In genomic region chr16:67190448-67191399, GRCh38 we compare ENCODE assay signal across 13 cellular contexts. TPM values are rescaled to one million over a fixed set of nuclear protein-coding genes. Genes with fewer than 3 reads are reported as not detected.
DNase-seq lines count a peak whose midpoint lies in the region; ATAC-seq and TF ChIP-seq lines count a peak whose summit lies in the region.
"Had no signal": no experiment of that assay in that cellular context is flagged by ENCODE, and none has a peak within 500 bp of the region (broad histone marks: within the 10 kb centered on the region; RNA-seq: fewer than 3 reads in every experiment).

No MANE protein-coding gene starts in this region.

- H3K27me3 Mint-ChIP-seq in stimulated activated naive CD8-positive, alpha-beta T cell treated with anti-CD3 and anti-CD28 coated beads, Interleukin-15, amount 100 ng/mL, for 72 hours, result peaks cover 15% of the 10 kb centered on the region

- TF ChIP-seq CTCF in heart left ventricle (IDR thresholded peaks at IDR 0.05) (no peak), PC-9 (conservative IDR thresholded peaks at IDR 0.05) (no peak)

- TF ChIP-seq POLR2A in heart left ventricle (IDR thresholded peaks at IDR 0.05) (no peak), erythroblast (IDR thresholded peaks at IDR 0.05; ENCODE audit: low read length) (peak; percentile 52)

- H3K27ac ChIP-seq in heart left ventricle (peak overlapping the region in 10 of 12 donors; percentile 4 to 80 (median 49)), PC-9 (no peak overlapping the region)

- BruUV-seq in PC-9 (replicated peaks; lab: Mats Ljungman, UMichigan), result no TSS peak

- peak overlapping the region; percentile 83 to 91 for H3K4me3 Mint-ChIP-seq in stimulated activated naive CD8-positive, alpha-beta T cell treated with anti-CD3 and anti-CD28 coated beads, Interleukin-15, amount 100 ng/mL, for 72 hours

- H3K9me3 ChIP-seq in heart left ventricle (no peaks in the 10 kb centered on the region), PC-9 (ENCODE audit: insufficient read depth, low read depth) (no peaks in the 10 kb centered on the region)

- peaks cover 43% of the 10 kb centered on the region for H3K4me1 Mint-ChIP-seq in stimulated activated naive CD8-positive, alpha-beta T cell treated with anti-CD3 and anti-CD28 coated beads, Interleukin-15, amount 100 ng/mL, for 72 hours

- ATAC-seq in heart left ventricle (no peak), Right ventricle myocardium superior (ENCODE audit: poor library complexity) (no peak), GM19455 (IDR thresholded peaks at IDR 0.05; ENCODE audit: unreplicated experiment) (no peak), GM21367 (IDR thresholded peaks at IDR 0.05; ENCODE audit: unreplicated experiment) (no peak)
- ATAC-seq in stimulated activated naive CD8-positive, alpha-beta T cell treated with anti-CD3 and anti-CD28 coated beads, Interleukin-15, amount 100 ng/mL, for 72 hours, result no peak

- CTCF ChIA-PET in PC-9 (lab: Charles Lee), result no interaction called here

- H3K4me3 ChIP-seq in heart left ventricle, result peak overlapping the region in 8 of 12 donors; percentile 28 to 44 (median 38)
- 0 out of 2 replicates have a peak overlapping the region, but pooled peaks have one; percentile 92 for H3K4me3 ChIP-seq in PC-9

- H3K79me2 ChIP-seq in PC-9 (ENCODE audit: low read depth), result peaks cover 36% of the 10 kb centered on the region

- H3K27ac Mint-ChIP-seq in stimulated activated naive CD8-positive, alpha-beta T cell treated with anti-CD3 and anti-CD28 coated beads, Interleukin-15, amount 100 ng/mL, for 72 hours, result no peak overlapping the region

- DNase-seq in heart left ventricle (no peak), Right ventricle myocardium superior (no peak), PC-9 (no peak), erythroblast (lab: John Stamatoyannopoulos, UW) (peak; percentile 76), NCI-H748 treated with DMSO at 0.1 percent for 48 hours (lab: John Stamatoyannopoulos, UW) (no peak)
- DNase-seq in stimulated activated naive CD8-positive, alpha-beta T cell treated with anti-CD3 and anti-CD28 coated beads, Interleukin-15, amount 100 ng/mL, for 72 hours, result no peak
- DNase-seq: kidney; NCI-H1048; NCI-H510A; nucleus accumbens; stimulated activated CD4-positive, alpha-beta T cell treated with anti-CD3 and anti-CD28 coated beads, Interleukin-1b, Interleukin-23, amount 100 ng/mL, for 48 hours had no signal

- peak overlapping the region; percentile 96; the same call in 1 of the 2 replicates for H3K4me2 ChIP-seq in PC-9

- POLR2A ChIA-PET in PC-9 (lab: Charles Lee; ENCODE audit: unreplicated experiment), result no interaction called here

- H3K27me3 ChIP-seq in heart left ventricle (no peaks in the 10 kb centered on the region), PC-9 (ENCODE audit: insufficient read depth, low read depth) (no peaks in the 10 kb centered on the region)

- H2AFZ ChIP-seq in PC-9, result no peak overlapping the region

- peaks cover 0 to 28% (median 20%) of the 10 kb centered on the region in 9 donors for H3K36me3 ChIP-seq in heart left ventricle
- peaks cover 15% of the 10 kb centered on the region; the same call in 1 of the 2 replicates for H3K36me3 ChIP-seq in PC-9 (ENCODE audit: low read depth)

- H3K9me3 Mint-ChIP-seq in stimulated activated naive CD8-positive, alpha-beta T cell treated with anti-CD3 and anti-CD28 coated beads, Interleukin-15, amount 100 ng/mL, for 72 hours, result no peaks in the 10 kb centered on the region

- WGBS in heart left ventricle, 4 donors, result 67 to 76% (median 70%) methylated on average over 13 of the region's 13 CpGs

- intact Hi-C loops in heart left ventricle (cut with DNase I) (loop anchor here in 5 of 10 donors (5.0 kb wide), 2 partner anchors 37 to 57 kb away; partner anchors contain the start of genes TMEM208 (in 4 of the 5), FHOD1 (in 1 of the 5) and SLC9A5 (in 1 of the 5)), Right ventricle myocardium superior (cut with DNase I) (loop anchor here (2.0 kb wide), 1 partner anchor 34 kb away; no protein-coding TSS in a partner anchor), PC-9 (cut with micrococcal nuclease; ENCODE audit: unreplicated experiment) (loop anchor here (10.0 kb wide), 2 partner anchors 204 to 274 kb away; partner anchors contain the start of gene TPPP3)

- no peaks in the 10 kb centered on the region for H3K9me2 ChIP-seq in PC-9 (ENCODE audit: insufficient read depth)

- H3K4me1 ChIP-seq in heart left ventricle (peaks cover 2 to 41% (median 32%) of the 10 kb centered on the region in 12 donors), PC-9 (replicated peaks; ENCODE audit: insufficient read depth) (peaks cover 33% of the 10 kb centered on the region)

- peaks cover 29% of the 10 kb centered on the region for H3F3A ChIP-seq in PC-9 (ENCODE audit: insufficient read depth, low read depth)

- H4K20me1 ChIP-seq in PC-9 (ENCODE audit: insufficient read depth), result peaks cover 9% of the 10 kb centered on the region

RNA-seq across cellular contexts. Expression of gene EXOC3L1, which starts 0.8 kb away (rescaled TPM):
- total RNA-seq in heart left ventricle, result 1 to 10 TPM; 1.9 to 9.1 (median 2.8) TPM
- polyA plus RNA-seq in heart left ventricle, result 1 to 10 TPM; 3.4 to 7.0 TPM
- 2.3 TPM for total RNA-seq in Right ventricle myocardium superior
- 0.35 TPM in 1 of 2 replicates, not detected in the other for total RNA-seq in PC-9 (2021)

RNA-seq across cellular contexts. Expression of gene E2F4, which starts 1.2 kb away (rescaled TPM):
- total RNA-seq in heart left ventricle, result 10 to 100 TPM; 25.2 to 71.3 (median 33.7) TPM
- polyA plus RNA-seq in heart left ventricle, result 10 to 100 TPM; 29.3 to 41.4 TPM
- 34.8 TPM for total RNA-seq in Right ventricle myocardium superior
- total RNA-seq in PC-9 (2021), result 78.4 and 82.5 TPM in 2 replicates

RNA-seq across cellular contexts. Expression of gene MATCAP1, which starts 7.0 kb away (rescaled TPM):
- total RNA-seq in heart left ventricle (10 to 100 TPM in 5 of 9 donors, 1 to 10 TPM in 4; 4.1 to 21.6 (median 11.1) TPM), Right ventricle myocardium superior (7.7 TPM), PC-9 (2021) (21.7 and 24.6 TPM in 2 replicates)
- polyA plus RNA-seq in heart left ventricle, result 10 to 100 TPM; 10.2 to 15.5 TPM

RNA-seq across cellular contexts. Expression of gene ELMO3, which starts 8.2 kb away (rescaled TPM):
- total RNA-seq in heart left ventricle (1 to 10 TPM in 1 of 9 donors, under 1 TPM in 8; 0.32 to 1.8 (median 0.65) TPM), Right ventricle myocardium superior (0.54 TPM), PC-9 (2021) (32.4 and 51.1 TPM in 2 replicates)
- under 1 TPM; 0.68 to 0.91 TPM for polyA plus RNA-seq in heart left ventricle

RNA-seq across cellular contexts. Expression of gene NOL3, which starts 20.4 kb away (rescaled TPM):
- total RNA-seq in heart left ventricle (100 to 1,000 TPM in 1 of 9 donors, 10 to 100 TPM in 8; 64.9 to 119 (median 77.4) TPM), Right ventricle myocardium superior (105 TPM), PC-9 (2021) (68.0 and 76.8 TPM in 2 replicates)
- 100 to 1,000 TPM; 112 to 121 TPM for polyA plus RNA-seq in heart left ventricle

Comparison
In these comparisons a context has a peak if more than half of its experiments do, and no peak if none do; other contexts are left out.
1. DNase-seq: peak in erythroblast (2 of 2); none in heart left ventricle (0 of 5), Right ventricle myocardium superior (single experiment), PC-9 (0 of 2), stimulated activated naive CD8-positive, alpha-beta T cell treated with anti-CD3 and anti-CD28 coated beads, Interleukin-15, amount 100 ng/mL, for 72 hours (0 of 2) and NCI-H748 treated with DMSO at 0.1 percent for 48 hours (single experiment).